Comparison of ENCODE assay signal across 12 cellular contexts in genomic region chr7:55545496-55545895, GRCh38. TPM values are rescaled to one million over a fixed set of nuclear protein-coding genes. Genes with fewer than 3 reads are reported as not detected.
A peak's percentile ranks its signal among the peaks of the same experiment; 100 is the strongest.
DNase-seq lines count a peak whose midpoint lies in the region; ATAC-seq and TF ChIP-seq lines count a peak whose summit lies in the region.
"Had no signal": no experiment of that assay in that cellular context is flagged by ENCODE, and none has a peak within 500 bp of the region (broad histone marks: within the 10 kb centered on the region; RNA-seq: fewer than 3 reads in every experiment).

No MANE protein-coding gene starts in this region.

- in situ Hi-C loops in GM13977 (cut with MboI; ENCODE audit: low pct_unique_long_range_greater_than_20kb, low sequenced_read_pairs, unreplicated experiment) = no loop called here

- H3K27me3 ChIP-seq in thyroid gland = no peaks in the 10 kb centered on the region

- no peak overlapping the region for H3K4me3 ChIP-seq in foreskin fibroblast (ENCODE audit: low read depth in 1 of 2, low read length in 2 of 2)
- H3K4me3 ChIP-seq in thyroid gland (replicated peaks in 1 of 3) = no peak overlapping the region

- no peak for TF ChIP-seq CTCF in foreskin fibroblast (IDR thresholded peaks at IDR 0.05; ENCODE audit: low read depth, low read length)
- TF ChIP-seq CTCF in thyroid gland (IDR thresholded peaks at IDR 0.05) = peak in 2 of 6 experiments; percentile 21 to 38
- TF ChIP-seq CTCF in GM13977 (IDR thresholded peaks at IDR 0.05; ENCODE audit: extremely low read depth, insufficient read depth, missing control alignments) = no peak

- no peak for DNase-seq in Right ventricle myocardium inferior (ENCODE audit: missing footprints)
- DNase-seq in cardiac septum (ENCODE audit: low spot score) = no peak
- DNase-seq in foreskin fibroblast = peak; percentile 47 to 48
- DNase-seq in thyroid gland = peak; percentile 94
- no peak for DNase-seq in NCI-H187 (lab: John Stamatoyannopoulos, UW)
- no peak for DNase-seq in NCI-H1417 treated with DMSO at 0.1 percent for 48 hours (lab: John Stamatoyannopoulos, UW)
- DNase-seq in GM13977 (ENCODE audit: low spot score) = no peak
- DNase-seq: activated naive CD4-positive, alpha-beta T cell treated with Interleukin-2 at 50 U/mL for 16 hours; CD4-positive, alpha-beta memory T cell; foreskin melanocyte; NCI-H2227 treated with DMSO at 0.1 percent for 48 hours had no signal

- H3K36me3 ChIP-seq in thyroid gland = no peaks in the 10 kb centered on the region

- WGBS in thyroid gland, 2 donors = 13 to 21% methylated on average over 3 to 6 of the region's 6 CpGs

- peaks cover 19 to 46% of the 10 kb centered on the region in 2 donors for H3K4me1 ChIP-seq in thyroid gland

- H3K27ac ChIP-seq in thyroid gland = peak overlapping the region; percentile 21 to 75 (median 73)

- H3K9me3 ChIP-seq in thyroid gland = no peaks in the 10 kb centered on the region

- intact Hi-C loops in Right ventricle myocardium inferior (cut with DNase I) (no loop called here), cardiac septum (cut with DNase I) (no loop called here), thyroid gland (cut with DNase I) (no loop called here)

- TF ChIP-seq POLR2A in thyroid gland (IDR thresholded peaks at IDR 0.05) = peak in 1 of 2 donors; percentile 36

- ATAC-seq in Right ventricle myocardium inferior (peak; percentile 77), SK-N-SH treated with all-trans-retinoic acid at 6 μM for 48 hours (peak; percentile 68)

TF ChIP-seq in SK-N-SH treated with all-trans-retinoic acid at 6 μM for 48 hours, 23 proteins besides CTCF, POLR2A, EP300 and RAD21:
- TF ChIP-seq ZC3H10 (CRISPR knock-in tag; IDR thresholded peaks at IDR 0.05) (no peak), BACH2 (CRISPR knock-in tag; IDR thresholded peaks at IDR 0.05; ENCODE audit: borderline replicate concordance) (no peak), ZFP30 (CRISPR knock-in tag; IDR thresholded peaks at IDR 0.05) (no peak), TOX (CRISPR knock-in tag; IDR thresholded peaks at IDR 0.05; ENCODE audit: borderline replicate concordance) (no peak), TCF4 (CRISPR knock-in tag; IDR thresholded peaks at IDR 0.05; ENCODE audit: borderline replicate concordance) (no peak), ARNTL (CRISPR knock-in tag; IDR thresholded peaks at IDR 0.05; ENCODE audit: borderline replicate concordance, low read depth) (no peak), ZFP3 (CRISPR knock-in tag; IDR thresholded peaks at IDR 0.05) (no peak), CSDC2 (CRISPR knock-in tag; IDR thresholded peaks at IDR 0.05) (no peak), ISL1 (CRISPR knock-in tag; IDR thresholded peaks at IDR 0.05) (no peak), CSRNP3 (CRISPR knock-in tag; IDR thresholded peaks at IDR 0.05) (no peak), POU6F1 (CRISPR knock-in tag; IDR thresholded peaks at IDR 0.05; ENCODE audit: borderline replicate concordance, low read depth) (no peak), RARB (CRISPR knock-in tag; IDR thresholded peaks at IDR 0.05) (no peak), OSR1 (CRISPR knock-in tag; IDR thresholded peaks at IDR 0.05) (no peak), ZNF8 (CRISPR knock-in tag; IDR thresholded peaks at IDR 0.05) (no peak), ZNF70 (CRISPR knock-in tag; IDR thresholded peaks at IDR 0.05) (no peak), PPARA (CRISPR knock-in tag; IDR thresholded peaks at IDR 0.05; ENCODE audit: borderline replicate concordance) (no peak)
- TF ChIP-seq, protein P1, sequence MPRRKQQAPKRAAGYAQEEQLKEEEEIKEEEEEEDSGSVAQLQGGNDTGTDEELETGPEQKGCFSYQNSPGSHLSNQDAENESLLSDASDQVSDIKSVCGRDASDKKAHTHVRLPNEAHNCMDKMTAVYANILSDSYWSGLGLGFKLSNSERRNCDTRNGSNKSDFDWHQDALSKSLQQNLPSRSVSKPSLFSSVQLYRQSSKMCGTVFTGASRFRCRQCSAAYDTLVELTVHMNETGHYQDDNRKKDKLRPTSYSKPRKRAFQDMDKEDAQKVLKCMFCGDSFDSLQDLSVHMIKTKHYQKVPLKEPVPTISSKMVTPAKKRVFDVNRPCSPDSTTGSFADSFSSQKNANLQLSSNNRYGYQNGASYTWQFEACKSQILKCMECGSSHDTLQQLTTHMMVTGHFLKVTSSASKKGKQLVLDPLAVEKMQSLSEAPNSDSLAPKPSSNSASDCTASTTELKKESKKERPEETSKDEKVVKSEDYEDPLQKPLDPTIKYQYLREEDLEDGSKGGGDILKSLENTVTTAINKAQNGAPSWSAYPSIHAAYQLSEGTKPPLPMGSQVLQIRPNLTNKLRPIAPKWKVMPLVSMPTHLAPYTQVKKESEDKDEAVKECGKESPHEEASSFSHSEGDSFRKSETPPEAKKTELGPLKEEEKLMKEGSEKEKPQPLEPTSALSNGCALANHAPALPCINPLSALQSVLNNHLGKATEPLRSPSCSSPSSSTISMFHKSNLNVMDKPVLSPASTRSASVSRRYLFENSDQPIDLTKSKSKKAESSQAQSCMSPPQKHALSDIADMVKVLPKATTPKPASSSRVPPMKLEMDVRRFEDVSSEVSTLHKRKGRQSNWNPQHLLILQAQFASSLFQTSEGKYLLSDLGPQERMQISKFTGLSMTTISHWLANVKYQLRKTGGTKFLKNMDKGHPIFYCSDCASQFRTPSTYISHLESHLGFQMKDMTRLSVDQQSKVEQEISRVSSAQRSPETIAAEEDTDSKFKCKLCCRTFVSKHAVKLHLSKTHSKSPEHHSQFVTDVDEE (CRISPR knock-in tag; IDR thresholded peaks at IDR 0.05) = no peak
- TF ChIP-seq, protein P2, sequence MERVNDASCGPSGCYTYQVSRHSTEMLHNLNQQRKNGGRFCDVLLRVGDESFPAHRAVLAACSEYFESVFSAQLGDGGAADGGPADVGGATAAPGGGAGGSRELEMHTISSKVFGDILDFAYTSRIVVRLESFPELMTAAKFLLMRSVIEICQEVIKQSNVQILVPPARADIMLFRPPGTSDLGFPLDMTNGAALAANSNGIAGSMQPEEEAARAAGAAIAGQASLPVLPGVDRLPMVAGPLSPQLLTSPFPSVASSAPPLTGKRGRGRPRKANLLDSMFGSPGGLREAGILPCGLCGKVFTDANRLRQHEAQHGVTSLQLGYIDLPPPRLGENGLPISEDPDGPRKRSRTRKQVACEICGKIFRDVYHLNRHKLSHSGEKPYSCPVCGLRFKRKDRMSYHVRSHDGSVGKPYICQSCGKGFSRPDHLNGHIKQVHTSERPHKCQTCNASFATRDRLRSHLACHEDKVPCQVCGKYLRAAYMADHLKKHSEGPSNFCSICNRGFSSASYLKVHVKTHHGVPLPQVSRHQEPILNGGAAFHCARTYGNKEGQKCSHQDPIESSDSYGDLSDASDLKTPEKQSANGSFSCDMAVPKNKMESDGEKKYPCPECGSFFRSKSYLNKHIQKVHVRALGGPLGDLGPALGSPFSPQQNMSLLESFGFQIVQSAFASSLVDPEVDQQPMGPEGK (CRISPR knock-in tag; IDR thresholded peaks at IDR 0.05; ENCODE audit: borderline replicate concordance) = no peak

RNA-seq across cellular contexts. Expression of gene VOPP1, which starts 26.8 kb away (rescaled TPM):
- total RNA-seq in Right ventricle myocardium inferior (23.1 TPM), cardiac septum (32.0 TPM), thyroid gland (10 to 100 TPM; 42.6 to 58.0 (median 46.2) TPM)

Comparison
In these comparisons a context has a peak if more than half of its experiments do, and no peak if none do; other contexts are left out.
1. DNase-seq: peak in foreskin fibroblast (2 of 2) and thyroid gland (2 of 2); none in Right ventricle myocardium inferior (single experiment), cardiac septum (single experiment), NCI-H187 (0 of 2), NCI-H1417 treated with DMSO at 0.1 percent for 48 hours (single experiment) and GM13977 (single experiment).